21 cellular contexts compared by ENCODE assay signal in genomic region chrX:100591256-100592051, GRCh38. TPM values are rescaled to one million over a fixed set of nuclear protein-coding genes. Genes with fewer than 3 reads are reported as not detected.
DNase-seq lines count a peak whose midpoint lies in the region; ATAC-seq and TF ChIP-seq lines count a peak whose summit lies in the region.
"Had no signal": no experiment of that assay in that cellular context is flagged by ENCODE, and none has a peak within 500 bp of the region (broad histone marks: within the 10 kb centered on the region; RNA-seq: fewer than 3 reads in every experiment).

No MANE protein-coding gene starts in this region.

- H3K4me1 ChIP-seq in HEK293 (ENCODE audit: control insufficient read depth, insufficient read depth, low read length) (no peaks in the 10 kb centered on the region; the same call in 1 of the 2 replicates), endodermal cell (ENCODE audit: control insufficient read depth, insufficient read depth, low read length) (peaks cover 3% of the 10 kb centered on the region), mesendoderm (ENCODE audit: control insufficient read depth, low read depth, low read length) (peaks cover 2% of the 10 kb centered on the region), upper lobe of left lung (no peaks in the 10 kb centered on the region), A673 (ENCODE audit: insufficient read depth, low read length, poor library complexity, severe bottlenecking) (peaks cover 4% of the 10 kb centered on the region)
- H3K4me1 ChIP-seq: SJSA1 had no signal

- H3K4me3 Mint-ChIP-seq in endodermal cell = no peak overlapping the region
- no peak overlapping the region for H3K4me3 Mint-ChIP-seq in CD14-positive monocyte
- H3K4me3 Mint-ChIP-seq: CD8-positive, alpha-beta memory T cell had no signal

- H4K8ac ChIP-seq in mesendoderm (ENCODE audit: low read depth, low read length) = no peak overlapping the region

- no peaks in the 10 kb centered on the region for H3K79me2 ChIP-seq in mesendoderm (ENCODE audit: control insufficient read depth, insufficient read depth, low read length)

- CTCF ChIA-PET in HEK293 (lab: Yijun Ruan, JAX) = interaction anchor here (1.0 to 1.9 kb wide), 2 partner anchors 26 to 143 kb away, joined by 3 to 6 read pairs; no protein-coding TSS in a partner anchor
- CTCF ChIA-PET in A673 (lab: Charles Lee) = no interaction called here

- no peak for TF ChIP-seq EP300 in upper lobe of left lung (IDR thresholded peaks at IDR 0.05)

- H2BK120ac ChIP-seq in mesendoderm (ENCODE audit: low read depth, low read length) = no peak overlapping the region

- no TSS peak for BruUV-seq in A673 (replicated peaks; lab: Mats Ljungman, UMichigan)

- H3K9ac ChIP-seq in endodermal cell (ENCODE audit: extremely low read depth, low read length, poor library complexity, severe bottlenecking) (no peak overlapping the region), mesendoderm (ENCODE audit: low read length) (no peak overlapping the region)

- intact Hi-C loops in A673 (cut with micrococcal nuclease; ENCODE audit: unreplicated experiment) = no loop called here
- intact Hi-C loops in CD14-positive monocyte (cut with micrococcal nuclease) = no loop called here

- peak; percentile 52 to 88 for ATAC-seq in upper lobe of left lung (ENCODE audit: low FRiP score in 2 of 2)
- no peak for ATAC-seq in GM18511 (IDR thresholded peaks at IDR 0.05; ENCODE audit: unreplicated experiment)

- H3K9me3 ChIP-seq in HEK293 (ENCODE audit: control insufficient read depth, insufficient read depth, low read depth, low read length) (no peaks in the 10 kb centered on the region), endodermal cell (ENCODE audit: control insufficient read depth, low read length) (no peaks in the 10 kb centered on the region), upper lobe of left lung (no peaks in the 10 kb centered on the region), A673 (ENCODE audit: low read depth, low read length, poor library complexity, severe bottlenecking) (no peaks in the 10 kb centered on the region)
- H3K9me3 ChIP-seq: MG63, SJSA1 had no signal

- H3K23ac ChIP-seq in mesendoderm (ENCODE audit: low read length) = no peak overlapping the region

- H3K4me3 ChIP-seq in HEK293 (ENCODE audit: low read depth, low read length) (no peak overlapping the region), endodermal cell (ENCODE audit: low read length) (no peak overlapping the region), mesendoderm (ENCODE audit: low read length) (no peak overlapping the region), upper lobe of left lung (no peak overlapping the region), A673 (ENCODE audit: low read depth, low read length, poor library complexity, severe bottlenecking) (no peak overlapping the region)
- H3K4me3 ChIP-seq: MG63, SJSA1 had no signal

- H3K27me3 Mint-ChIP-seq in endodermal cell (ENCODE audit: insufficient read depth) (peaks cover 29% of the 10 kb centered on the region), CD14-positive monocyte (ENCODE audit: low read depth in 3 of 3) (peaks cover 10 to 39% (median 37%) of the 10 kb centered on the region in 3 donors)

- POLR2A ChIA-PET in HEK293 (lab: Yijun Ruan, JAX) = no interaction called here
- POLR2A ChIA-PET in A673 (lab: Charles Lee; ENCODE audit: low non-redundant PET) = interaction anchor here (0.7 kb wide), 1 partner anchor 212 kb away, joined by 3 read pairs; no protein-coding TSS in a partner anchor

- TF ChIP-seq POLR2A in upper lobe of left lung (IDR thresholded peaks at IDR 0.05) = no peak

- peaks cover 15% of the 10 kb centered on the region for H3K4me1 Mint-ChIP-seq in endodermal cell
- H3K4me1 Mint-ChIP-seq in CD14-positive monocyte = no peaks in the 10 kb centered on the region
- H3K4me1 Mint-ChIP-seq: CD8-positive, alpha-beta memory T cell had no signal

- DNase-seq in endodermal cell (no peak), mesendoderm (peak; percentile 19), upper lobe of left lung (no peak), A673 (ENCODE audit: low spot score) (no peak), CD14-positive monocyte (ENCODE audit: low spot score) (no peak)
- DNase-seq: AML-193; C1 segment of cervical spinal cord; Calu3; CD8-positive, alpha-beta memory T cell; DMS153; GDM1; MG63; NCI-H1417; NCI-H187; NCI-H446; NCI-H526 treated with DMSO at 0.1 percent for 48 hours; OCI-M1 had no signal

- no peaks in the 10 kb centered on the region for H3K36me3 Mint-ChIP-seq in endodermal cell (ENCODE audit: low read depth)
- no peaks in the 10 kb centered on the region for H3K36me3 Mint-ChIP-seq in CD14-positive monocyte
- H3K36me3 Mint-ChIP-seq: CD8-positive, alpha-beta memory T cell had no signal

- no peaks in the 10 kb centered on the region for H3K79me1 ChIP-seq in mesendoderm (ENCODE audit: low read length)

- no peak overlapping the region for H3K4me2 ChIP-seq in mesendoderm (ENCODE audit: low read length)

- TF ChIP-seq CTCF in HEK293 (tag by site-specific recombination; IDR thresholded peaks at IDR 0.05) = no peak
- peak; percentile 39 for TF ChIP-seq CTCF in endodermal cell (conservative IDR thresholded peaks at IDR 0.05)
- no peak for TF ChIP-seq CTCF in upper lobe of left lung (IDR thresholded peaks at IDR 0.05)
- no peak for TF ChIP-seq CTCF in A673 (conservative IDR thresholded peaks at IDR 0.05; ENCODE audit: low read depth, low read length)
- TF ChIP-seq CTCF in CD14-positive monocyte (IDR thresholded peaks at IDR 0.05) = no peak

- no peak overlapping the region for H2AK5ac ChIP-seq in mesendoderm (ENCODE audit: low read length)

- H3K4ac ChIP-seq in mesendoderm (ENCODE audit: low read depth, low read length) = no peak overlapping the region

- H2BK5ac ChIP-seq in mesendoderm (ENCODE audit: low read length) = no peak overlapping the region

- H3K27ac ChIP-seq in HEK293 (ENCODE audit: extremely low read depth, low read depth, low read length) (no peak overlapping the region), endodermal cell (ENCODE audit: low read depth, low read length) (no peak overlapping the region), mesendoderm (ENCODE audit: low read depth, low read length) (no peak overlapping the region), upper lobe of left lung (no peak overlapping the region), A673 (ENCODE audit: low read depth, low read length, poor library complexity, severe bottlenecking) (no peak overlapping the region)
- H3K27ac ChIP-seq: SJSA1 had no signal

- no peaks in the 10 kb centered on the region for H3K36me3 ChIP-seq in HEK293 (ENCODE audit: control insufficient read depth in 2 of 2, insufficient read depth in 1 of 2, low read length in 2 of 2)
- H3K36me3 ChIP-seq in endodermal cell (ENCODE audit: control insufficient read depth, insufficient read depth, low read length) = no peaks in the 10 kb centered on the region
- no peaks in the 10 kb centered on the region for H3K36me3 ChIP-seq in mesendoderm (ENCODE audit: control insufficient read depth, insufficient read depth, low read length)
- H3K36me3 ChIP-seq in upper lobe of left lung = no peaks in the 10 kb centered on the region
- no peaks in the 10 kb centered on the region for H3K36me3 ChIP-seq in A673 (ENCODE audit: insufficient read depth, low read length, poor library complexity, severe bottlenecking)
- H3K36me3 ChIP-seq: MG63, SJSA1 had no signal

- H3K9me3 Mint-ChIP-seq in endodermal cell (peaks cover 7% of the 10 kb centered on the region), CD14-positive monocyte (peaks cover 0 to 3% (median 0%) of the 10 kb centered on the region in 7 donors)

- H2BK15ac ChIP-seq in mesendoderm (replicated peaks; ENCODE audit: low read depth) = no peak overlapping the region

- no peak overlapping the region for H3K56ac ChIP-seq in mesendoderm (ENCODE audit: low read length)

- peaks cover 21% of the 10 kb centered on the region for H3K27me3 ChIP-seq in endodermal cell (ENCODE audit: control insufficient read depth, insufficient read depth, low read length, poor library complexity, severe bottlenecking)
- no peaks in the 10 kb centered on the region for H3K27me3 ChIP-seq in mesendoderm (ENCODE audit: insufficient read depth, low read length, poor library complexity)
- no peaks in the 10 kb centered on the region for H3K27me3 ChIP-seq in upper lobe of left lung
- peaks cover 3% of the 10 kb centered on the region for H3K27me3 ChIP-seq in A673 (replicated peaks; ENCODE audit: insufficient read depth, low read depth, low read length, poor library complexity)
- H3K27me3 ChIP-seq: MG63, SJSA1 had no signal

- WGBS in endodermal cell (ENCODE audit: insufficient coverage in 1 of 2, insufficient read length in 1 of 2), 2 experiments = 80 to 85% methylated on average over 1 to 5 of the region's 5 CpGs
- no CpG with 5 or more reads among the region's 5 CpGs for WGBS in mesendoderm (ENCODE audit: extremely low coverage, insufficient coverage, low lambda C conversion rate)
- WGBS in upper lobe of left lung, 2 donors = 69 to 86% methylated on average over 2 to 5 of the region's 5 CpGs

- H3K18ac ChIP-seq in mesendoderm (ENCODE audit: low read length) = no peak overlapping the region

- H3K27ac Mint-ChIP-seq in endodermal cell (no peak overlapping the region), CD14-positive monocyte (no peak overlapping the region)
- H3K27ac Mint-ChIP-seq: CD8-positive, alpha-beta memory T cell had no signal

- H4K5ac ChIP-seq in mesendoderm (ENCODE audit: low read length) = no peak overlapping the region

TF ChIP-seq in HEK293, 187 proteins besides CTCF, POLR2A, EP300 and RAD21:
- TF ChIP-seq ZNF677 (tag by site-specific recombination; IDR thresholded peaks at IDR 0.05) (0 out of 2 replicates have a peak, but pooled peaks have one; percentile 66), ZNF391 (tag by site-specific recombination; IDR thresholded peaks at IDR 0.05; ENCODE audit: borderline replicate concordance, low read depth) (no peak)

RNA-seq across cellular contexts. Expression of gene TNMD, which starts 6.7 kb away (rescaled TPM):
- total RNA-seq in endodermal cell (1 to 10 TPM in 1 of 2 donors, under 1 TPM in 1; 0.33 to 5.0 TPM), upper lobe of left lung (not detected), A673 (2021) (not detected in 2 replicates)
- polyA plus RNA-seq in endodermal cell (2013, experiment 1 of 2) = 0.18 TPM
- 0.33 TPM for polyA plus RNA-seq in endodermal cell (2013, experiment 2 of 2)
- polyA plus RNA-seq in mesendoderm (2013, experiment 1 of 2) = 13.8 TPM
- polyA plus RNA-seq in mesendoderm (2013, experiment 2 of 2) = 13.8 TPM
- polyA plus RNA-seq in CD14-positive monocyte = not detected
- total RNA-seq: Calu3; CD8-positive, alpha-beta memory T cell; LHCN-M2; SJSA1 had no signal
- polyA plus RNA-seq: CD8-positive, alpha-beta memory T cell had no signal

RNA-seq across cellular contexts. Expression of gene TSPAN6, which starts 45.2 kb away (rescaled TPM):
- total RNA-seq in endodermal cell (10 to 100 TPM; 60.4 to 77.7 TPM), upper lobe of left lung (10 to 100 TPM in 5 of 6 donors, 1 to 10 TPM in 1; 9.8 to 22.6 (median 17.1) TPM), A673 (2021) (39.4 and 40.2 TPM in 2 replicates)
- polyA plus RNA-seq in endodermal cell (2013, experiment 1 of 2) = 99.6 TPM
- 90.0 TPM for polyA plus RNA-seq in endodermal cell (2013, experiment 2 of 2)
- 54.6 TPM for polyA plus RNA-seq in mesendoderm (2013, experiment 1 of 2)
- polyA plus RNA-seq in mesendoderm (2013, experiment 2 of 2) = 53.8 TPM
- not detected for polyA plus RNA-seq in CD14-positive monocyte

RNA-seq across cellular contexts. Expression of gene SRPX2, which starts 52.5 kb away (rescaled TPM):
- under 1 TPM in 1 of 2 donors, not detected in 1; 0.44 TPM for total RNA-seq in endodermal cell
- polyA plus RNA-seq in endodermal cell (2013, experiment 1 of 2) = 0.61 TPM
- 1.2 TPM for polyA plus RNA-seq in endodermal cell (2013, experiment 2 of 2)
- 0.10 TPM for polyA plus RNA-seq in mesendoderm (2013, experiment 1 of 2)
- 0.03 TPM for polyA plus RNA-seq in mesendoderm (2013, experiment 2 of 2)
- 10 to 100 TPM; 14.6 to 39.8 (median 23.4) TPM for total RNA-seq in upper lobe of left lung
- 8.8 and 12.3 TPM in 2 replicates for total RNA-seq in A673 (2021)
- not detected for polyA plus RNA-seq in CD14-positive monocyte
- total RNA-seq: CD8-positive, alpha-beta memory T cell had no signal
- polyA plus RNA-seq: CD8-positive, alpha-beta memory T cell had no signal
